In genomic region chr6:52670502-52671409, GRCh38 we compare ENCODE assay signal across 1 cellular context.
TF ChIP-seq lines count a peak whose summit lies in the region.

Gene TMEM14A, plus strand, starts transcription at chr6:52671113. Its CDS starts 5,990 bp downstream, at chr6:52677103.

TF ChIP-seq in GM12878, 131 proteins besides CTCF, POLR2A, EP300 and RAD21 (continued from another document and continues in another):
- TF ChIP-seq SMC3 (IDR thresholded peaks at IDR 0.05; ENCODE audit: borderline replicate concordance, low read length) (no peak), BACH1 (IDR thresholded peaks at IDR 0.05; ENCODE audit: borderline replicate concordance) (peak; percentile 28; the same call in 1 of the 2 replicates), PAX8 (IDR thresholded peaks at IDR 0.05) (no peak), ZNF217 (IDR thresholded peaks at IDR 0.05) (no peak), SREBF2 (IDR thresholded peaks at IDR 0.05; ENCODE audit: low read length) (no peak), FOXK2 (IDR thresholded peaks at IDR 0.05) (no peak), FOS (IDR thresholded peaks at IDR 0.05; ENCODE audit: borderline replicate concordance, extremely low read depth, insufficient read length) (no peak), CREB1 (IDR thresholded peaks at IDR 0.05; ENCODE audit: low read depth) (no peak), E2F4 (IDR thresholded peaks at IDR 0.05; ENCODE audit: low read depth, low read length) (no peak), IKZF1 (conservative IDR thresholded peaks at IDR 0.05) (peak; percentile 64), MLLT1 (IDR thresholded peaks at IDR 0.05) (0 out of 2 replicates have a peak, but pooled peaks have one; percentile 9), HDAC2 (IDR thresholded peaks at IDR 0.05) (no peak), BRCA1 (IDR thresholded peaks at IDR 0.05; ENCODE audit: low read depth, low read length) (no peak), ZNF687 (IDR thresholded peaks at IDR 0.05) (peak; percentile 78), TBL1XR1 (IDR thresholded peaks at IDR 0.05; ENCODE audit: low read depth, low read length) (no peak), PAX5 (IDR thresholded peaks at IDR 0.05; ENCODE audit: borderline replicate concordance, low read depth, low read length) (no peak), ZNF622 (IDR thresholded peaks at IDR 0.05) (no peak), NFXL1 (IDR thresholded peaks at IDR 0.05; ENCODE audit: borderline replicate concordance) (no peak), ZNF207 (IDR thresholded peaks at IDR 0.05; ENCODE audit: borderline replicate concordance) (no peak), SUPT20H (IDR thresholded peaks at IDR 0.05; ENCODE audit: borderline replicate concordance, control insufficient read depth, low read depth, low read length) (no peak), KDM1A (IDR thresholded peaks at IDR 0.05; ENCODE audit: borderline replicate concordance) (no peak), ZNF384 (IDR thresholded peaks at IDR 0.05; ENCODE audit: borderline replicate concordance, low read depth, low read length) (no peak), RBBP5 (conservative IDR thresholded peaks at IDR 0.05) (no peak), BCL11A (IDR thresholded peaks at IDR 0.05; ENCODE audit: low read depth, low read length) (no peak), REST (IDR thresholded peaks at IDR 0.05; ENCODE audit: low read depth, low read length) (no peak), MTA2 (IDR thresholded peaks at IDR 0.05; ENCODE audit: low read depth) (no peak), NKRF (conservative IDR thresholded peaks at IDR 0.05) (peak; percentile 58; the same call in 1 of the 2 replicates), ZSCAN29 (IDR thresholded peaks at IDR 0.05) (no peak), STAT3 (IDR thresholded peaks at IDR 0.05; ENCODE audit: low read depth, low read length) (no peak), ETV6 (conservative IDR thresholded peaks at IDR 0.05 in 1 of 2, IDR thresholded peaks at IDR 0.05 in 1 of 2; ENCODE audit: borderline replicate concordance in 1 of 2, low read depth in 1 of 2) (no peak), SMAD1 (IDR thresholded peaks at IDR 0.05; ENCODE audit: low read depth, partially characterized antibody) (no peak), EGR1 (IDR thresholded peaks at IDR 0.05; ENCODE audit: borderline replicate concordance in 1 of 2, low read depth in 2 of 2, low read length in 2 of 2) (0 out of 3 replicates have a peak, but pooled peaks of 1 of the 2 experiments have one; percentile 24)
- TF ChIP-seq, protein P1, sequence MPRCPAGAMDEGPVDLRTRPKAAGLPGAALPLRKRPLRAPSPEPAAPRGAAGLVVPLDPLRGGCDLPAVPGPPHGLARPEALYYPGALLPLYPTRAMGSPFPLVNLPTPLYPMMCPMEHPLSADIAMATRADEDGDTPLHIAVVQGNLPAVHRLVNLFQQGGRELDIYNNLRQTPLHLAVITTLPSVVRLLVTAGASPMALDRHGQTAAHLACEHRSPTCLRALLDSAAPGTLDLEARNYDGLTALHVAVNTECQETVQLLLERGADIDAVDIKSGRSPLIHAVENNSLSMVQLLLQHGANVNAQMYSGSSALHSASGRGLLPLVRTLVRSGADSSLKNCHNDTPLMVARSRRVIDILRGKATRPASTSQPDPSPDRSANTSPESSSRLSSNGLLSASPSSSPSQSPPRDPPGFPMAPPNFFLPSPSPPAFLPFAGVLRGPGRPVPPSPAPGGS (IDR thresholded peaks at IDR 0.05; ENCODE audit: borderline replicate concordance, insufficient read depth, low read depth, low read length, poor library complexity, severe bottlenecking): no peak
- TF ChIP-seq, protein P2, sequence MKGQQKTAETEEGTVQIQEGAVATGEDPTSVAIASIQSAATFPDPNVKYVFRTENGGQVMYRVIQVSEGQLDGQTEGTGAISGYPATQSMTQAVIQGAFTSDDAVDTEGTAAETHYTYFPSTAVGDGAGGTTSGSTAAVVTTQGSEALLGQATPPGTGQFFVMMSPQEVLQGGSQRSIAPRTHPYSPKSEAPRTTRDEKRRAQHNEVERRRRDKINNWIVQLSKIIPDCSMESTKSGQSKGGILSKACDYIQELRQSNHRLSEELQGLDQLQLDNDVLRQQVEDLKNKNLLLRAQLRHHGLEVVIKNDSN (IDR thresholded peaks at IDR 0.05; ENCODE audit: borderline replicate concordance, extremely low read length, insufficient read depth, low read depth, low read length): no peak
- TF ChIP-seq, protein P3, sequence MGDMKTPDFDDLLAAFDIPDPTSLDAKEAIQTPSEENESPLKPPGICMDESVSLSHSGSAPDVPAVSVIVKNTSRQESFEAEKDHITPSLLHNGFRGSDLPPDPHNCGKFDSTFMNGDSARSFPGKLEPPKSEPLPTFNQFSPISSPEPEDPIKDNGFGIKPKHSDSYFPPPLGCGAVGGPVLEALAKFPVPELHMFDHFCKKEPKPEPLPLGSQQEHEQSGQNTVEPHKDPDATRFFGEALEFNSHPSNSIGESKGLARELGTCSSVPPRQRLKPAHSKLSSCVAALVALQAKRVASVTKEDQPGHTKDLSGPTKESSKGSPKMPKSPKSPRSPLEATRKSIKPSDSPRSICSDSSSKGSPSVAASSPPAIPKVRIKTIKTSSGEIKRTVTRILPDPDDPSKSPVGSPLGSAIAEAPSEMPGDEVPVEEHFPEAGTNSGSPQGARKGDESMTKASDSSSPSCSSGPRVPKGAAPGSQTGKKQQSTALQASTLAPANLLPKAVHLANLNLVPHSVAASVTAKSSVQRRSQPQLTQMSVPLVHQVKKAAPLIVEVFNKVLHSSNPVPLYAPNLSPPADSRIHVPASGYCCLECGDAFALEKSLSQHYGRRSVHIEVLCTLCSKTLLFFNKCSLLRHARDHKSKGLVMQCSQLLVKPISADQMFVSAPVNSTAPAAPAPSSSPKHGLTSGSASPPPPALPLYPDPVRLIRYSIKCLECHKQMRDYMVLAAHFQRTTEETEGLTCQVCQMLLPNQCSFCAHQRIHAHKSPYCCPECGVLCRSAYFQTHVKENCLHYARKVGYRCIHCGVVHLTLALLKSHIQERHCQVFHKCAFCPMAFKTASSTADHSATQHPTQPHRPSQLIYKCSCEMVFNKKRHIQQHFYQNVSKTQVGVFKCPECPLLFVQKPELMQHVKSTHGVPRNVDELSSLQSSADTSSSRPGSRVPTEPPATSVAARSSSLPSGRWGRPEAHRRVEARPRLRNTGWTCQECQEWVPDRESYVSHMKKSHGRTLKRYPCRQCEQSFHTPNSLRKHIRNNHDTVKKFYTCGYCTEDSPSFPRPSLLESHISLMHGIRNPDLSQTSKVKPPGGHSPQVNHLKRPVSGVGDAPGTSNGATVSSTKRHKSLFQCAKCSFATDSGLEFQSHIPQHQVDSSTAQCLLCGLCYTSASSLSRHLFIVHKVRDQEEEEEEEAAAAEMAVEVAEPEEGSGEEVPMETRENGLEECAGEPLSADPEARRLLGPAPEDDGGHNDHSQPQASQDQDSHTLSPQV (IDR thresholded peaks at IDR 0.05): no peak
- TF ChIP-seq, protein P4, sequence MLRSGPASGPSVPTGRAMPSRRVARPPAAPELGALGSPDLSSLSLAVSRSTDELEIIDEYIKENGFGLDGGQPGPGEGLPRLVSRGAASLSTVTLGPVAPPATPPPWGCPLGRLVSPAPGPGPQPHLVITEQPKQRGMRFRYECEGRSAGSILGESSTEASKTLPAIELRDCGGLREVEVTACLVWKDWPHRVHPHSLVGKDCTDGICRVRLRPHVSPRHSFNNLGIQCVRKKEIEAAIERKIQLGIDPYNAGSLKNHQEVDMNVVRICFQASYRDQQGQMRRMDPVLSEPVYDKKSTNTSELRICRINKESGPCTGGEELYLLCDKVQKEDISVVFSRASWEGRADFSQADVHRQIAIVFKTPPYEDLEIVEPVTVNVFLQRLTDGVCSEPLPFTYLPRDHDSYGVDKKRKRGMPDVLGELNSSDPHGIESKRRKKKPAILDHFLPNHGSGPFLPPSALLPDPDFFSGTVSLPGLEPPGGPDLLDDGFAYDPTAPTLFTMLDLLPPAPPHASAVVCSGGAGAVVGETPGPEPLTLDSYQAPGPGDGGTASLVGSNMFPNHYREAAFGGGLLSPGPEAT (IDR thresholded peaks at IDR 0.05; ENCODE audit: low read depth): peak; percentile 19; the same call in 1 of the 2 replicates
